7 cellular contexts compared by ENCODE assay signal in genomic region chr10:50723812-50724211, GRCh38.
DNase-seq lines count a peak whose midpoint lies in the region; ATAC-seq and FAIRE-seq lines count a peak whose summit lies in the region.
"Not testable (repeated sequence)": the region's sequence is repeated elsewhere in the genome, so short reads cannot be mapped to it uniquely, and the experiment has no call there.

No MANE protein-coding gene starts in this region.

- DNase-seq in GM18507 (ENCODE audit: extremely low spot score, insufficient read length, low read depth), result not testable (repeated sequence)
- DNase-seq in SKM-1 (lab: John Stamatoyannopoulos, UW; ENCODE audit: unreplicated experiment) (peak; percentile 2), medulla oblongata (ENCODE audit: extremely low spot score) (peak; percentile 18)

- FAIRE-seq in GM18507 (lab: Jason Lieb, UNC), result peak; percentile 78

- ATAC-seq in GM19455 (IDR thresholded peaks at IDR 0.05; ENCODE audit: unreplicated experiment) (peak; percentile 94), GM21723 (IDR thresholded peaks at IDR 0.05; ENCODE audit: unreplicated experiment) (peak; percentile 63), HG02938 (IDR thresholded peaks at IDR 0.05; ENCODE audit: unreplicated experiment) (peak; percentile 82), HG03469 (IDR thresholded peaks at IDR 0.05; ENCODE audit: unreplicated experiment) (peak; percentile 95)
